ENCODE assay signal across 13 cellular contexts in the genomic region with DNA sequence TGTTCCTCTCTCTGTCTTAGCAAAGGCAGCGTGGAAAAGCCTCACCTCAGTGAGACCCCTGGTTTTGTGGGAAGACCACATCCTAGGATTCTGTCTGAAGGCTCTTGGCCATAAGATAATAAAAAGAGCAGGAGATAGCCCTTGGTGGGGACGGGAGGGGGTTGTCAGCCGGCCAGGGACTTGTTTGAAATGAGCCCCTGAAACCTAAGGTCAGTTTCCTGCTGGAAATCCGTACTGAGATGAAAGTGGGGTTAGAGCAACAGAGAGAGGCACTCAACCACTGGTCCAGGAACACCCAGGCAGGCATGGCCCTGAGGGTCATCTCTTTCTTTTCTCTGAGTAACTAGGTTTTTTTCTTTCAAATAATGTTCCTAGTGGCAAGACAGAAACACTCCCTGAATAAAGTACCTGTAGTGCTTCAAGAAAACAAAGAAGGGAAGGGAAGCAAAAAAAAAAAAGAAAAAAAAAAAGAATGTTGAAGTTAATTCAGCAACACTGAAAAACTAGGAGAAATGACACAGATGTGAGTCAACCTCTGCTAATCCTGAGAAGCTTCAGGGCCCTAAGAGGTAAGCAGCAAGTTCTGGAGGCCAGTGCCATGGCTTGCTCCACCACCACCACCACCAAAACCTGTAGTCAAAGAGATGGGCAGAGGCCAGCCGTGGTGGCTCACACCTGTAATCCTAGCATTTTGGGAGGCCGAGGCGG. TPM values are rescaled to one million over a fixed set of nuclear protein-coding genes. Genes with fewer than 3 reads are reported as not detected.
A peak's percentile ranks its signal among the peaks of the same experiment; 100 is the strongest.
DNase-seq lines count a peak whose midpoint lies in the region; ATAC-seq and TF ChIP-seq lines count a peak whose summit lies in the region.
"Had no signal": no experiment of that assay in that cellular context is flagged by ENCODE, and none has a peak within 500 bp of the region (broad histone marks: within the 10 kb centered on the region; RNA-seq: fewer than 3 reads in every experiment).

No MANE protein-coding gene starts in this region.

- H3K4me3 ChIP-seq in iPS-20b (ENCODE audit: low read length): peak overlapping the region; percentile 14; the same call in 1 of the 2 replicates
- H3K4me3 ChIP-seq in tibial artery: no peak overlapping the region
- no peak overlapping the region for H3K4me3 ChIP-seq in heart left ventricle
- H3K4me3 ChIP-seq: SJCRH30 had no signal

- H3K9me3 ChIP-seq in iPS-20b (ENCODE audit: insufficient read depth, low read depth, low read length) (no peaks in the 10 kb centered on the region), tibial artery (no peaks in the 10 kb centered on the region), heart left ventricle (no peaks in the 10 kb centered on the region)
- H3K9me3 ChIP-seq: SJCRH30 had no signal

- WGBS in heart left ventricle, 4 donors: 78 to 89% (median 85%) methylated on average over 6 to 7 of the region's 7 CpGs

- DNase-seq in HT1080 (ENCODE audit: low read depth) (peak; percentile 86), astrocyte of the hippocampus (ENCODE audit: low read depth, low spot score) (peak; percentile 32), tibial artery (no peak), heart left ventricle (no peak)
- DNase-seq: activated T-cell treated with anti-CD3 and anti-CD28 coated beads for 4 hours; anterior cingulate cortex; COR-L47; NCI-H1417 treated with DMSO at 0.1 percent for 48 hours; SJCRH30; stimulated activated naive CD8-positive, alpha-beta T cell treated with anti-CD3 and anti-CD28 coated beads, Interleukin-15, amount 100 ng/mL, for 72 hours had no signal

- no peak for TF ChIP-seq POLR2A in heart left ventricle (IDR thresholded peaks at IDR 0.05)

- peak overlapping the region; percentile 13; the same call in 1 of the 2 replicates for H3K9ac ChIP-seq in iPS-20b (ENCODE audit: low read depth, low read length)

- ATAC-seq in HG03175 (IDR thresholded peaks at IDR 0.05; ENCODE audit: unreplicated experiment) (no peak), HG03025 (IDR thresholded peaks at IDR 0.05; ENCODE audit: low FRiP score, unreplicated experiment) (no peak), heart left ventricle (no peak)
- ATAC-seq: stimulated activated naive CD8-positive, alpha-beta T cell treated with anti-CD3 and anti-CD28 coated beads, Interleukin-15, amount 100 ng/mL, for 72 hours had no signal

- H3K27ac ChIP-seq in iPS-20b (ENCODE audit: low read length) (no peak overlapping the region), tibial artery (peak overlapping the region; percentile 98 to 99), heart left ventricle (peak overlapping the region in 2 of 12 donors; percentile 46 to 58)
- H3K27ac ChIP-seq: SJCRH30 had no signal

- H3K36me3 ChIP-seq in iPS-20b (ENCODE audit: insufficient read depth, low read depth, low read length) (no peaks in the 10 kb centered on the region; the same call in 1 of the 2 replicates), tibial artery (no peaks in the 10 kb centered on the region), heart left ventricle (no peaks in the 10 kb centered on the region)
- H3K36me3 ChIP-seq: SJCRH30 had no signal

- intact Hi-C loops in tibial artery (cut with DNase I; ENCODE audit: low total_unique reads) (loop anchor here (10.0 kb wide), 1 partner anchor 49 kb away; no protein-coding TSS in a partner anchor), heart left ventricle (cut with DNase I) (loop anchor here in 2 of 10 donors (5.0 to 10.0 kb wide), 2 partner anchors 47 to 49 kb away; no protein-coding TSS in a partner anchor)

- TF ChIP-seq CTCF in tibial artery (IDR thresholded peaks at IDR 0.05): no peak
- TF ChIP-seq CTCF in heart left ventricle (IDR thresholded peaks at IDR 0.05): no peak

- H3K4me1 ChIP-seq in iPS-20b (ENCODE audit: insufficient read depth, low read length) (peaks cover 42% of the 10 kb centered on the region), tibial artery (peaks cover 0 to 75% (median 47%) of the 10 kb centered on the region in 4 donors), heart left ventricle (peaks cover 3 to 67% (median 45%) of the 10 kb centered on the region in 12 donors)

- H3K27me3 ChIP-seq in iPS-20b (ENCODE audit: insufficient read depth, low read length) (peaks cover 4% of the 10 kb centered on the region; the same call in 1 of the 2 replicates), tibial artery (no peaks in the 10 kb centered on the region), heart left ventricle (peaks cover 0 to 15% (median 0%) of the 10 kb centered on the region in 9 donors)
- H3K27me3 ChIP-seq: SJCRH30 had no signal

RNA-seq across cellular contexts. Expression of a gene that starts 3.2 kb away (rescaled TPM):
- 150 and 185 TPM in 2 replicates for total RNA-seq in HT1080 (2014; rRNA removed; shearing (Covaris generic))
- 230 and 272 TPM in 2 replicates for polyA plus RNA-seq in HT1080 (2015; cell fraction: cytosol; rRNA removed)
- 292 and 316 TPM in 2 replicates for polyA plus RNA-seq in HT1080 (2015; cell fraction: nucleus; rRNA removed)
- 100 to 1,000 TPM in 8 of 9 donors, 10 to 100 TPM in 1; 96.3 to 223 (median 118) TPM for total RNA-seq in heart left ventricle
- 100 to 1,000 TPM in 1 of 2 donors, 10 to 100 TPM in 1; 23.1 to 159 TPM for polyA plus RNA-seq in heart left ventricle

RNA-seq across cellular contexts. Expression of a gene that starts 50.6 kb away (rescaled TPM):
- total RNA-seq in HT1080 (2014; rRNA removed; shearing (Covaris generic)): 0.16 and 0.33 TPM in 2 replicates
- 0.94 and 1.1 TPM in 2 replicates for polyA plus RNA-seq in HT1080 (2015; cell fraction: cytosol; rRNA removed)
- polyA plus RNA-seq in HT1080 (2015; cell fraction: nucleus; rRNA removed): 1.4 and 2.2 TPM in 2 replicates
- total RNA-seq in heart left ventricle: under 1 TPM in 1 of 9 donors, not detected in 8; 0.08 TPM
- polyA plus RNA-seq in heart left ventricle: under 1 TPM in 1 of 2 donors, not detected in 1; 0.15 TPM
- total RNA-seq: SJCRH30 had no signal

Comparison
In these comparisons a context has a peak if more than half of its experiments do, and no peak if none do; other contexts are left out.
1. DNase-seq: peak in HT1080 (single experiment) and astrocyte of the hippocampus (single experiment); none in tibial artery (0 of 2) and heart left ventricle (0 of 5).